8 cellular contexts compared by ENCODE assay signal in genomic region chr9:129962889-129963703, GRCh38.
A peak's percentile ranks its signal among the peaks of the same experiment; 100 is the strongest.
DNase-seq lines count a peak whose midpoint lies in the region; ATAC-seq and TF ChIP-seq lines count a peak whose summit lies in the region.

No MANE protein-coding gene starts in this region.

- H3K9me3 Mint-ChIP-seq in GM23338: no peaks in the 10 kb centered on the region
- no peaks in the 10 kb centered on the region for H3K9me3 Mint-ChIP-seq in neural crest cell

- H3K36me3 Mint-ChIP-seq in GM23338 (ENCODE audit: low read depth) (0 out of 3 replicates have a peak, but pooled peaks cover 3% of the 10 kb centered on the region), neural crest cell (ENCODE audit: low read depth) (peaks cover 14% of the 10 kb centered on the region)

- H3K4me1 Mint-ChIP-seq in GM23338 (peaks cover 52% of the 10 kb centered on the region), neural crest cell (peaks cover 58% of the 10 kb centered on the region)

- H3K4me2 ChIP-seq in DND-41 (ENCODE audit: insufficient read depth, low read length): peak overlapping the region; percentile 58
- peak overlapping the region; percentile 69 for H3K4me2 ChIP-seq in GM23338
- peak overlapping the region; percentile 92 for H3K4me2 ChIP-seq in fibroblast of lung (ENCODE audit: extremely low read depth, insufficient read depth, low read length)

- H3K9me3 ChIP-seq in DND-41 (ENCODE audit: insufficient read depth, low read length, severe bottlenecking) (no peaks in the 10 kb centered on the region), fibroblast of lung (ENCODE audit: control insufficient read depth, insufficient read depth, low read depth, low read length) (no peaks in the 10 kb centered on the region)

- H3F3A ChIP-seq in GM23338 (replicated peaks; ENCODE audit: low read depth): 0 out of 2 replicates have a peak, but pooled peaks cover 3% of the 10 kb centered on the region

- peak; percentile 98 for ATAC-seq in DND-41 (ENCODE audit: insufficient read depth, low read depth)
- ATAC-seq in GM23338: peak; percentile 65

- H3K27me3 ChIP-seq in DND-41 (ENCODE audit: insufficient read depth, low read length, poor library complexity): no peaks in the 10 kb centered on the region
- H3K27me3 ChIP-seq in GM23338 (ENCODE audit: insufficient read depth): no peaks in the 10 kb centered on the region
- no peaks in the 10 kb centered on the region for H3K27me3 ChIP-seq in fibroblast of lung (ENCODE audit: control insufficient read depth, insufficient read depth, low read length)

- peaks cover 74% of the 10 kb centered on the region for H3K36me3 ChIP-seq in DND-41 (ENCODE audit: insufficient read depth, low read length)
- H3K36me3 ChIP-seq in GM23338 (ENCODE audit: insufficient read depth): no peaks in the 10 kb centered on the region
- no peaks in the 10 kb centered on the region for H3K36me3 ChIP-seq in fibroblast of lung (ENCODE audit: control insufficient read depth, insufficient read depth, low read length)

- peak overlapping the region; percentile 92 for H3K27ac ChIP-seq in DND-41 (ENCODE audit: low read length)
- peak overlapping the region; percentile 94 for H3K27ac ChIP-seq in GM23338 (ENCODE audit: low read depth)
- H3K27ac ChIP-seq in fibroblast of lung (ENCODE audit: insufficient read depth, low read length): peak overlapping the region; percentile 90
- H3K27ac ChIP-seq in substantia nigra (ENCODE audit: low read depth, low read length, poor library complexity, severe bottlenecking): peak overlapping the region; percentile 92

- H4K20me1 ChIP-seq in DND-41 (ENCODE audit: insufficient read depth, low read length) (peaks cover 28% of the 10 kb centered on the region), GM23338 (replicated peaks; ENCODE audit: insufficient read depth) (no peaks in the 10 kb centered on the region), fibroblast of lung (ENCODE audit: control insufficient read depth, extremely low read depth, insufficient read depth, low read length) (no peaks in the 10 kb centered on the region)

- H3K4me1 ChIP-seq in DND-41 (ENCODE audit: insufficient read depth, low read length) (peaks cover 61% of the 10 kb centered on the region), GM23338 (ENCODE audit: insufficient read depth) (peaks cover 37% of the 10 kb centered on the region), fibroblast of lung (ENCODE audit: control insufficient read depth, extremely low read depth, insufficient read depth, low read length) (peaks cover 19% of the 10 kb centered on the region)

- H3K9me2 ChIP-seq in GM23338 (ENCODE audit: insufficient read depth): no peaks in the 10 kb centered on the region

- DNase-seq in DND-41: peak; percentile 78
- DNase-seq in GM23338 (ENCODE audit: low spot score): peak; percentile 74
- peak; percentile 0 for DNase-seq in NCI-H146 treated with DMSO at 0.1 percent for 48 hours (lab: John Stamatoyannopoulos, UW; ENCODE audit: unreplicated experiment)
- DNase-seq in activated T-cell treated with anti-CD3 and anti-CD28 coated beads for 4 hours: peak; percentile 55
- peak; percentile 44 to 65 for DNase-seq in fibroblast of lung (ENCODE audit: low read depth in 2 of 2)
- DNase-seq in neural crest cell (ENCODE audit: low read depth, low spot score): no peak
- peak in 17 of 49 donors; percentile 14 to 58 (median 32) for DNase-seq in substantia nigra (lab: John Stamatoyannopoulos, UW)
- no peak for DNase-seq in HuH-7 (ENCODE audit: low spot score)

- H3K27ac Mint-ChIP-seq in GM23338 (peak overlapping the region; percentile 78), neural crest cell (ENCODE audit: unreplicated experiment) (peak overlapping the region; percentile 99)

- H3K27me3 Mint-ChIP-seq in GM23338 (ENCODE audit: insufficient read depth, low read depth, poor library complexity) (peaks cover 9% of the 10 kb centered on the region), neural crest cell (ENCODE audit: low read depth) (no peaks in the 10 kb centered on the region)

- H3K79me2 ChIP-seq in DND-41 (ENCODE audit: insufficient read depth, low read length) (peaks cover 96% of the 10 kb centered on the region), GM23338 (replicated peaks; ENCODE audit: insufficient read depth) (no peaks in the 10 kb centered on the region), fibroblast of lung (ENCODE audit: control insufficient read depth, insufficient read depth, low read length) (no peaks in the 10 kb centered on the region)

- H3K4me3 Mint-ChIP-seq in GM23338 (peak overlapping the region; percentile 24), neural crest cell (peak overlapping the region; percentile 83)

- peak overlapping the region in 1 of 2 experiments; percentile 40; a peak in 1 of 4 replicates for H3K4me3 ChIP-seq in DND-41 (ENCODE audit: low read depth in 1 of 2, low read length in 2 of 2)
- peak overlapping the region; percentile 31 for H3K4me3 ChIP-seq in GM23338
- peak overlapping the region; percentile 56 to 60 (median 57) for H3K4me3 ChIP-seq in fibroblast of lung (replicated peaks in 1 of 4; ENCODE audit: control extremely low read depth in 1 of 4, insufficient read depth in 1 of 4, low read depth in 3 of 4, low read length in 4 of 4)

- H2AFZ ChIP-seq in DND-41 (ENCODE audit: low read depth, low read length): 0 out of 2 replicates have a peak overlapping the region, but pooled peaks have one; percentile 22
- H2AFZ ChIP-seq in GM23338: no peak overlapping the region
- peak overlapping the region; percentile 60 for H2AFZ ChIP-seq in fibroblast of lung (ENCODE audit: low read length)

- peak overlapping the region; percentile 59 for H3K9ac ChIP-seq in DND-41 (ENCODE audit: low read depth, low read length)
- H3K9ac ChIP-seq in fibroblast of lung (ENCODE audit: insufficient read depth, low read length): peak overlapping the region; percentile 64

- no peak for TF ChIP-seq CTCF in DND-41 (IDR thresholded peaks at IDR 0.05; ENCODE audit: borderline replicate concordance, extremely low read depth, low read length, poor library complexity, severe bottlenecking)
- TF ChIP-seq CTCF in GM23338 (conservative IDR thresholded peaks at IDR 0.05; ENCODE audit: low read depth in 2 of 2): no peak
- no peak for TF ChIP-seq CTCF in fibroblast of lung (conservative IDR thresholded peaks at IDR 0.05 in 1 of 2, IDR thresholded peaks at IDR 0.05 in 1 of 2; ENCODE audit: low read depth in 1 of 2, low read length in 2 of 2)
- TF ChIP-seq CTCF in neural crest cell (conservative IDR thresholded peaks at IDR 0.05): no peak

TF ChIP-seq in GM23338, 12 proteins besides CTCF, POLR2A, EP300 and RAD21:
- TF ChIP-seq, protein P1, sequence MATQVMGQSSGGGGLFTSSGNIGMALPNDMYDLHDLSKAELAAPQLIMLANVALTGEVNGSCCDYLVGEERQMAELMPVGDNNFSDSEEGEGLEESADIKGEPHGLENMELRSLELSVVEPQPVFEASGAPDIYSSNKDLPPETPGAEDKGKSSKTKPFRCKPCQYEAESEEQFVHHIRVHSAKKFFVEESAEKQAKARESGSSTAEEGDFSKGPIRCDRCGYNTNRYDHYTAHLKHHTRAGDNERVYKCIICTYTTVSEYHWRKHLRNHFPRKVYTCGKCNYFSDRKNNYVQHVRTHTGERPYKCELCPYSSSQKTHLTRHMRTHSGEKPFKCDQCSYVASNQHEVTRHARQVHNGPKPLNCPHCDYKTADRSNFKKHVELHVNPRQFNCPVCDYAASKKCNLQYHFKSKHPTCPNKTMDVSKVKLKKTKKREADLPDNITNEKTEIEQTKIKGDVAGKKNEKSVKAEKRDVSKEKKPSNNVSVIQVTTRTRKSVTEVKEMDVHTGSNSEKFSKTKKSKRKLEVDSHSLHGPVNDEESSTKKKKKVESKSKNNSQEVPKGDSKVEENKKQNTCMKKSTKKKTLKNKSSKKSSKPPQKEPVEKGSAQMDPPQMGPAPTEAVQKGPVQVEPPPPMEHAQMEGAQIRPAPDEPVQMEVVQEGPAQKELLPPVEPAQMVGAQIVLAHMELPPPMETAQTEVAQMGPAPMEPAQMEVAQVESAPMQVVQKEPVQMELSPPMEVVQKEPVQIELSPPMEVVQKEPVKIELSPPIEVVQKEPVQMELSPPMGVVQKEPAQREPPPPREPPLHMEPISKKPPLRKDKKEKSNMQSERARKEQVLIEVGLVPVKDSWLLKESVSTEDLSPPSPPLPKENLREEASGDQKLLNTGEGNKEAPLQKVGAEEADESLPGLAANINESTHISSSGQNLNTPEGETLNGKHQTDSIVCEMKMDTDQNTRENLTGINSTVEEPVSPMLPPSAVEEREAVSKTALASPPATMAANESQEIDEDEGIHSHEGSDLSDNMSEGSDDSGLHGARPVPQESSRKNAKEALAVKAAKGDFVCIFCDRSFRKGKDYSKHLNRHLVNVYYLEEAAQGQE (IDR thresholded peaks at IDR 0.05; ENCODE audit: unreplicated experiment): no peak
- TF ChIP-seq POLR2AphosphoS5 (IDR thresholded peaks at IDR 0.05; ENCODE audit: low read depth) (peak; percentile 52; the same call in 1 of the 2 replicates), NANOG (IDR thresholded peaks at IDR 0.05; ENCODE audit: borderline replicate concordance) (no peak), EZH2 (IDR thresholded peaks at IDR 0.05; ENCODE audit: low read depth, unreplicated experiment) (no peak), ETS1 (IDR thresholded peaks at IDR 0.05) (peak; percentile 70)

Comparison
In these comparisons a context has a peak if more than half of its experiments do, and no peak if none do; other contexts are left out.
1. DNase-seq: peak in DND-41 (single experiment), GM23338 (single experiment), NCI-H146 treated with DMSO at 0.1 percent for 48 hours (single experiment), activated T-cell treated with anti-CD3 and anti-CD28 coated beads for 4 hours (single experiment) and fibroblast of lung (2 of 2); none in neural crest cell (single experiment) and HuH-7 (single experiment).
2. Peak in every context shown above with its lines, with median percentiles within 50 percentile points of each other: H3K27ac ChIP-seq and H3K4me2 ChIP-seq.